8 cellular contexts compared by ENCODE assay signal in genomic region chr10:61987537-61987936, GRCh38.
DNase-seq lines count a peak whose midpoint lies in the region; ATAC-seq and TF ChIP-seq lines count a peak whose summit lies in the region.

No MANE protein-coding gene starts in this region.

- CTCF ChIA-PET in Panc1 (lab: Charles Lee) (no interaction called here), RWPE1 (lab: Yijun Ruan, JAX) (interaction anchor here (0.5 to 0.7 kb wide), 3 partner anchors 45 to 1747 kb away, joined by 3 to 4 read pairs (median 3); no protein-coding TSS in a partner anchor)

- H3K9me3 ChIP-seq in Panc1 (ENCODE audit: control insufficient read depth, insufficient read depth, low read depth, low read length) (no peaks in the 10 kb centered on the region), prostate gland (no peaks in the 10 kb centered on the region)

- in situ Hi-C loops in Panc1 (cut with HindIII; ENCODE audit: low pct_unique_long_range_greater_than_20kb, low sequenced_read_pairs) = no loop called here

- no TSS peak for BruUV-seq in Panc1 (replicated peaks; lab: Mats Ljungman, UMichigan)

- 53% methylated on average over 3 of the region's 3 CpGs for WGBS in prostate gland

- H3K4me1 ChIP-seq in Panc1 (ENCODE audit: control insufficient read depth, insufficient read depth, low read length) (peaks cover 37% of the 10 kb centered on the region), prostate gland (replicated peaks) (peaks cover 6% of the 10 kb centered on the region)

- POLR2A ChIA-PET in Panc1 (lab: Charles Lee) (no interaction called here), RWPE1 (lab: Yijun Ruan, JAX; ENCODE audit: low non-redundant PET) (no interaction called here)

- TF ChIP-seq CTCF in Panc1 (IDR thresholded peaks at IDR 0.05) = no peak
- TF ChIP-seq CTCF in prostate gland (IDR thresholded peaks at IDR 0.05) = no peak
- no peak for TF ChIP-seq CTCF in RWPE1 (conservative IDR thresholded peaks at IDR 0.05; ENCODE audit: low read depth)

- DNase-seq in Panc1 (ENCODE audit: low read depth, low spot score) (no peak), prostate gland (ENCODE audit: low spot score) (no peak), HuH-7.5 (ENCODE audit: low spot score) (no peak), COR-L47 (lab: John Stamatoyannopoulos, UW) (no peak), ecto neural progenitor cell (ENCODE audit: low spot score) (no peak), RWPE1 (ENCODE audit: low spot score) (no peak)

- H3K36me3 ChIP-seq in Panc1 (ENCODE audit: control insufficient read depth, insufficient read depth, low read length) = no peaks in the 10 kb centered on the region
- H3K36me3 ChIP-seq in prostate gland = no peaks in the 10 kb centered on the region

- TF ChIP-seq POLR2A in prostate gland (IDR thresholded peaks at IDR 0.05) = no peak

- intact Hi-C loops in Panc1 (cut with micrococcal nuclease; ENCODE audit: unreplicated experiment) (no loop called here), prostate gland (cut with DNase I) (loop anchor here (5.0 kb wide), 1 partner anchor 45 kb away; no protein-coding TSS in a partner anchor)

- H3K27ac ChIP-seq in Panc1 (ENCODE audit: low read length) (peak overlapping the region; percentile 67; the same call in 1 of the 2 replicates), prostate gland (peak overlapping the region; percentile 11 to 57), RWPE1 (no peak overlapping the region)

- no peak overlapping the region for H3K4me3 ChIP-seq in Panc1 (ENCODE audit: low read depth in 2 of 2, low read length in 2 of 2)
- H3K4me3 ChIP-seq in prostate gland = no peak overlapping the region

- H3K27me3 ChIP-seq in Panc1 (ENCODE audit: control insufficient read depth, insufficient read depth, low read length) (no peaks in the 10 kb centered on the region), prostate gland (replicated peaks; ENCODE audit: insufficient read depth) (no peaks in the 10 kb centered on the region)

- ATAC-seq in GM18861 (IDR thresholded peaks at IDR 0.05; ENCODE audit: unreplicated experiment) (peak; percentile 24), HG02588 (IDR thresholded peaks at IDR 0.05; ENCODE audit: unreplicated experiment) (peak; percentile 24), Panc1 (no peak)
